1 cellular context compared by ENCODE assay signal in genomic region chr13:48660356-48661076, GRCh38.
TF ChIP-seq lines count a peak whose summit lies in the region.

No MANE protein-coding gene starts in this region.

TF ChIP-seq in HepG2, 621 proteins besides CTCF, POLR2A, EP300 and RAD21 (continued from another document):
- TF ChIP-seq ZBTB7A (CRISPR knock-in tag; IDR thresholded peaks at IDR 0.05) (no peak), HNRNPH1 (optimal IDR thresholded peaks at IDR 0.05; ENCODE audit: low read depth, low read length) (no peak), ZBTB3 (CRISPR knock-in tag; IDR thresholded peaks at IDR 0.05; ENCODE audit: borderline replicate concordance, low read depth) (no peak), TBP (CRISPR knock-in tag; IDR thresholded peaks at IDR 0.05) (no peak), PRDM4 (CRISPR knock-in tag; IDR thresholded peaks at IDR 0.05; ENCODE audit: borderline replicate concordance) (no peak)
